In genomic region chr12:24444634-24445033, GRCh38 we compare ENCODE assay signal across 33 cellular contexts.
"Had no signal": no experiment of that assay in that cellular context is flagged by ENCODE, and none has a peak within 500 bp of the region (broad histone marks: within the 10 kb centered on the region; RNA-seq: fewer than 3 reads in every experiment).

No MANE protein-coding gene starts in this region.

- H3K4me1 ChIP-seq: Peyer's patch had no signal

- DNase-seq: activated CD4-positive, alpha-beta memory T cell treated with anti-CD3 and anti-CD28 coated beads, Interleukin-2, amount 10 ng/mL, durations not matched to agents 7 days and 5 days; activated CD4-positive, alpha-beta T cell treated with anti-CD3 and anti-CD28 coated beads for 1 hour; activated CD4-positive, alpha-beta T cell treated with anti-CD3 and anti-CD28 coated beads for 48 hours; activated CD4-positive, CD25-positive, alpha-beta regulatory T cell; activated CD8-positive, alpha-beta memory T cell treated with anti-CD3 and anti-CD28 coated beads for 24 hours; activated CD8-positive, alpha-beta memory T cell treated with anti-CD3 and anti-CD28 coated beads, Interleukin-2, amount 10 ng/mL, durations not matched to agents 7 days and 5 days; activated CD8-positive, alpha-beta memory T cell treated with anti-CD3 and anti-CD28 coated beads, Interleukin-2, amount 50 U/mL, for 48 hours; activated effector memory CD4-positive, alpha-beta T cell treated with Interleukin-2 at 50 U/mL for 16 hours; activated naive CD4-positive, alpha-beta T cell treated with anti-CD3 and anti-CD28 coated beads, Interleukin-2, amount 10 ng/mL, durations not matched to agents 7 days and 5 days; activated naive CD8-positive, alpha-beta T cell treated with anti-CD3 and anti-CD28 coated beads, Interleukin-2, amount 50 U/mL, for 24 hours; activated T-cell treated with anti-CD3 and anti-CD28 coated beads, Interleukin-2, amount 50 U/mL, for 48 hours; anterior cingulate cortex; caudate nucleus; cerebellar nuclear complex; Karpas-422; MG63; NCI-H1048; NCI-H1105 treated with DMSO at 0.1 percent for 48 hours; NCI-H1436; NCI-H1694; NCI-H1930; NCI-H2081 treated with DMSO at 0.1 percent for 48 hours; NCI-H345; NCI-H510A; NCI-H774; PC-3; Peyer's patch; RPMI8226; SHP77 treated with DMSO at 0.1 percent for 48 hours; T-cell; T-helper 17 cell had no signal

- H3K27me3 ChIP-seq: MG63, Peyer's patch, SJSA1 had no signal

- H3K36me3 ChIP-seq: MG63, Peyer's patch, SJSA1 had no signal

- H3K4me3 ChIP-seq: MG63, Peyer's patch, SJSA1 had no signal

- FAIRE-seq: bronchial epithelial cell had no signal

- H3K9me3 ChIP-seq: Peyer's patch, SJSA1 had no signal
